Comparison of ENCODE assay signal across 22 cellular contexts in genomic region chr6:120352491-120352890, GRCh38.
"Had no signal": no experiment of that assay in that cellular context is flagged by ENCODE, and none has a peak within 500 bp of the region (broad histone marks: within the 10 kb centered on the region; RNA-seq: fewer than 3 reads in every experiment).

No MANE protein-coding gene starts in this region.

- H3K27ac Mint-ChIP-seq: naive thymus-derived CD8-positive, alpha-beta T cell; stimulated activated memory B cell treated with anti-CD40 and anti-IgM and Interleukin-4, amounts not matched to agents 10 μg/mL and 1 μg/mL and 100 μg/mL, for 72 hours had no signal

- H3K36me3 Mint-ChIP-seq: stimulated activated memory B cell treated with anti-CD40 and anti-IgM and Interleukin-4, amounts not matched to agents 10 μg/mL and 1 μg/mL and 100 μg/mL, for 72 hours had no signal

- ATAC-seq: left ventricle myocardium superior; lower lobe of right lung; naive thymus-derived CD8-positive, alpha-beta T cell; psoas muscle; right cardiac atrium; stimulated activated memory B cell treated with anti-CD40 and anti-IgM and Interleukin-4, amounts not matched to agents 10 μg/mL and 1 μg/mL and 100 μg/mL, for 72 hours; stimulated activated naive CD8-positive, alpha-beta T cell treated with anti-CD3 and anti-CD28 coated beads, Interleukin-15, Interleukin-2, amounts not matched to agents 100 U/mL and 50 U/mL, for 24 hours had no signal

- H3K4me3 ChIP-seq: dorsolateral prefrontal cortex, lower lobe of right lung, ovary, psoas muscle, skin epidermis, spleen, thoracic aorta, tibial nerve, upper lobe of left lung had no signal

- DNase-seq: dorsolateral prefrontal cortex; effector CD4-positive, alpha-beta T cell; hypothalamus; left ventricle myocardium superior; lower lobe of right lung; naive thymus-derived CD8-positive, alpha-beta T cell; occipital lobe; ovary; posterior cingulate gyrus; psoas muscle; right cardiac atrium; spleen; stimulated activated CD4-positive, alpha-beta T cell treated with anti-CD3 and anti-CD28 coated beads, Interleukin-4, amount 100 ng/mL, for 4 hours; stimulated activated naive CD8-positive, alpha-beta T cell treated with anti-CD3 and anti-CD28 coated beads, Interleukin-15, Interleukin-2, amounts not matched to agents 100 U/mL and 50 U/mL, for 24 hours; upper lobe of left lung had no signal

- H3K4me1 ChIP-seq: lower lobe of right lung, psoas muscle, spleen, tibial nerve, upper lobe of left lung had no signal

- H3K4me3 Mint-ChIP-seq: naive thymus-derived CD8-positive, alpha-beta T cell; stimulated activated memory B cell treated with anti-CD40 and anti-IgM and Interleukin-4, amounts not matched to agents 10 μg/mL and 1 μg/mL and 100 μg/mL, for 72 hours had no signal

- H3K36me3 ChIP-seq: lower lobe of right lung, ovary, spleen, thoracic aorta, tibial nerve, upper lobe of left lung had no signal

- H3K9me3 ChIP-seq: lower lobe of right lung, ovary, psoas muscle, thoracic aorta, upper lobe of left lung had no signal

- H3K27me3 ChIP-seq: dorsolateral prefrontal cortex, ovary, spleen, tibial nerve, upper lobe of left lung had no signal

- H3K27ac ChIP-seq: dorsolateral prefrontal cortex, lower lobe of right lung, ovary, psoas muscle, skin epidermis, spleen, thoracic aorta, tibial nerve, upper lobe of left lung had no signal

- FAIRE-seq: frontal cortex, keratinocyte, urothelium cell line had no signal

- H3K27me3 Mint-ChIP-seq: stimulated activated memory B cell treated with anti-CD40 and anti-IgM and Interleukin-4, amounts not matched to agents 10 μg/mL and 1 μg/mL and 100 μg/mL, for 72 hours had no signal
